Comparison of ENCODE assay signal across 17 cellular contexts in genomic region chr2:171491292-171491691, GRCh38. TPM values are rescaled to one million over a fixed set of nuclear protein-coding genes. Genes with fewer than 3 reads are reported as not detected.
DNase-seq lines count a peak whose midpoint lies in the region; ATAC-seq and TF ChIP-seq lines count a peak whose summit lies in the region.
"Had no signal": no experiment of that assay in that cellular context is flagged by ENCODE, and none has a peak within 500 bp of the region (broad histone marks: within the 10 kb centered on the region; RNA-seq: fewer than 3 reads in every experiment).

No MANE protein-coding gene starts in this region.

- H4K5ac ChIP-seq in mesendoderm (ENCODE audit: low read length) = no peak overlapping the region

- H3K4me1 ChIP-seq in Loucy (ENCODE audit: insufficient read depth, low read length, poor library complexity, severe bottlenecking) (no peaks in the 10 kb centered on the region), endodermal cell (ENCODE audit: control insufficient read depth, insufficient read depth, low read length) (no peaks in the 10 kb centered on the region), mesendoderm (ENCODE audit: control insufficient read depth, low read depth, low read length) (no peaks in the 10 kb centered on the region), mucosa of descending colon (ENCODE audit: low read depth) (peaks cover 4% of the 10 kb centered on the region)
- H3K4me1 ChIP-seq: SJSA1 had no signal

- H3F3A ChIP-seq in Loucy (ENCODE audit: low read depth) = no peaks in the 10 kb centered on the region

- H3K27ac ChIP-seq in endodermal cell (ENCODE audit: low read depth, low read length) (no peak overlapping the region), mesendoderm (ENCODE audit: low read depth, low read length) (no peak overlapping the region), caudate nucleus (ENCODE audit: low read depth, low read length) (no peak overlapping the region)
- H3K27ac ChIP-seq: SJSA1 had no signal

- TF ChIP-seq CTCF in GM12872 (IDR thresholded peaks at IDR 0.05; ENCODE audit: insufficient read depth, low read depth, low read length) = peak; percentile 36; the same call in 1 of the 3 replicates
- peak; percentile 33; the same call in 1 of the 2 replicates for TF ChIP-seq CTCF in Loucy (conservative IDR thresholded peaks at IDR 0.05; ENCODE audit: low read length)
- TF ChIP-seq CTCF in endodermal cell (conservative IDR thresholded peaks at IDR 0.05) = peak; percentile 17
- no peak for TF ChIP-seq CTCF in mucosa of descending colon (IDR thresholded peaks at IDR 0.05)

- DNase-seq in endodermal cell (no peak), mesendoderm (peak; percentile 69), globus pallidus (ENCODE audit: low spot score) (no peak), mucosa of descending colon (no peak), caudate nucleus (lab: John Stamatoyannopoulos, UW) (no peak)
- DNase-seq: CD4-positive, alpha-beta T cell; DMS153; EL; Kasumi-1; NCI-H1092 treated with DMSO at 0.1 percent for 48 hours; NCI-H2081; NCI-H524 had no signal

- H2BK120ac ChIP-seq in mesendoderm (ENCODE audit: low read depth, low read length) = no peak overlapping the region

- no peaks in the 10 kb centered on the region for H3K36me3 ChIP-seq in Loucy (ENCODE audit: insufficient read depth, low read length)
- no peaks in the 10 kb centered on the region for H3K36me3 ChIP-seq in endodermal cell (ENCODE audit: control insufficient read depth, insufficient read depth, low read length)
- no peaks in the 10 kb centered on the region for H3K36me3 ChIP-seq in mesendoderm (ENCODE audit: control insufficient read depth, insufficient read depth, low read length)
- H3K36me3 ChIP-seq in mucosa of descending colon (ENCODE audit: low read depth) = no peaks in the 10 kb centered on the region
- H3K36me3 ChIP-seq: SJSA1 had no signal

- H3K9me3 ChIP-seq in Loucy (ENCODE audit: insufficient read depth, low read depth, low read length) = peaks cover 4% of the 10 kb centered on the region; the same call in 1 of the 2 replicates
- H3K9me3 ChIP-seq in endodermal cell (ENCODE audit: control insufficient read depth, low read length) = peaks cover 10% of the 10 kb centered on the region
- H3K9me3 ChIP-seq in mucosa of descending colon = no peaks in the 10 kb centered on the region
- H3K9me3 ChIP-seq: SJSA1 had no signal

- ATAC-seq in GM21515 (IDR thresholded peaks at IDR 0.05; ENCODE audit: unreplicated experiment) (no peak), mucosa of descending colon (no peak)

- H3K23ac ChIP-seq in mesendoderm (ENCODE audit: low read length) = no peak overlapping the region

- intact Hi-C loops in mucosa of descending colon (cut with DNase I, micrococcal nuclease) = no loop called here

- H2BK15ac ChIP-seq in mesendoderm (replicated peaks; ENCODE audit: low read depth) = no peak overlapping the region

- H3K4me3 ChIP-seq in Loucy (ENCODE audit: low read length, poor library complexity, severe bottlenecking) (no peak overlapping the region), endodermal cell (ENCODE audit: low read length) (no peak overlapping the region), mesendoderm (ENCODE audit: low read length) (no peak overlapping the region), mucosa of descending colon (no peak overlapping the region)
- H3K4me3 ChIP-seq: SJSA1 had no signal

- H3K79me1 ChIP-seq in mesendoderm (ENCODE audit: low read length) = no peaks in the 10 kb centered on the region

- no peaks in the 10 kb centered on the region for H3K4me1 Mint-ChIP-seq in endodermal cell
- H3K4me1 Mint-ChIP-seq: IgD-negative memory B cell had no signal

- H3K4me2 ChIP-seq in Loucy (ENCODE audit: low read depth, low read length, poor library complexity, severe bottlenecking) (no peak overlapping the region), mesendoderm (ENCODE audit: low read length) (no peak overlapping the region)

- no peak overlapping the region for H2BK5ac ChIP-seq in mesendoderm (ENCODE audit: low read length)

- no peak overlapping the region for H3K27ac Mint-ChIP-seq in endodermal cell
- H3K27ac Mint-ChIP-seq: CD4-positive, alpha-beta T cell; IgD-negative memory B cell had no signal

- WGBS in endodermal cell (ENCODE audit: insufficient coverage in 1 of 2, insufficient read length in 1 of 2), 2 experiments = 80 to 89% methylated on average over 1 to 3 of the region's 3 CpGs
- no CpG with 5 or more reads among the region's 3 CpGs for WGBS in mesendoderm (ENCODE audit: extremely low coverage, insufficient coverage, low lambda C conversion rate)

- peaks cover 6% of the 10 kb centered on the region for H3K36me3 Mint-ChIP-seq in endodermal cell (ENCODE audit: low read depth)

- no peak overlapping the region for H4K8ac ChIP-seq in mesendoderm (ENCODE audit: low read depth, low read length)

- no peaks in the 10 kb centered on the region for H3K27me3 Mint-ChIP-seq in endodermal cell (ENCODE audit: insufficient read depth)
- H3K27me3 Mint-ChIP-seq: CD4-positive, alpha-beta T cell; IgD-negative memory B cell had no signal

- H3K9me3 Mint-ChIP-seq in endodermal cell = peaks cover under 1% of the 10 kb centered on the region
- H3K9me3 Mint-ChIP-seq: CD4-positive, alpha-beta T cell had no signal

- H3K9ac ChIP-seq in Loucy (ENCODE audit: low read depth, low read length, poor library complexity, severe bottlenecking) = no peak overlapping the region
- H3K9ac ChIP-seq in endodermal cell (ENCODE audit: extremely low read depth, low read length, poor library complexity, severe bottlenecking) = no peak overlapping the region
- no peak overlapping the region for H3K9ac ChIP-seq in mesendoderm (ENCODE audit: low read length)

- H3K79me2 ChIP-seq in Loucy (ENCODE audit: insufficient read depth, low read length) (no peaks in the 10 kb centered on the region), mesendoderm (ENCODE audit: control insufficient read depth, insufficient read depth, low read length) (no peaks in the 10 kb centered on the region)

- H3K27me3 ChIP-seq in Loucy (ENCODE audit: insufficient read depth, low read length, poor library complexity, severe bottlenecking) (no peaks in the 10 kb centered on the region), endodermal cell (ENCODE audit: control insufficient read depth, insufficient read depth, low read length, poor library complexity, severe bottlenecking) (no peaks in the 10 kb centered on the region), mesendoderm (ENCODE audit: insufficient read depth, low read length, poor library complexity) (no peaks in the 10 kb centered on the region)
- H3K27me3 ChIP-seq: SJSA1 had no signal

- H2AFZ ChIP-seq in Loucy (ENCODE audit: low read length) = no peak overlapping the region

- no peak overlapping the region for H3K18ac ChIP-seq in mesendoderm (ENCODE audit: low read length)

- no peak overlapping the region for H3K56ac ChIP-seq in mesendoderm (ENCODE audit: low read length)

- H3K4ac ChIP-seq in mesendoderm (ENCODE audit: low read depth, low read length) = no peak overlapping the region

- H2AK5ac ChIP-seq in mesendoderm (ENCODE audit: low read length) = no peak overlapping the region

- H3K9me2 ChIP-seq in Loucy (replicated peaks; ENCODE audit: low read depth, low read length) = no peaks in the 10 kb centered on the region

- no peaks in the 10 kb centered on the region for H4K20me1 ChIP-seq in Loucy (ENCODE audit: insufficient read depth, low read length, poor library complexity, severe bottlenecking)

- no peak overlapping the region for H3K4me3 Mint-ChIP-seq in endodermal cell
- H3K4me3 Mint-ChIP-seq: CD4-positive, alpha-beta T cell; IgD-negative memory B cell had no signal

RNA-seq across cellular contexts. Expression of gene CYBRD1, which starts 31.0 kb away (rescaled TPM):
- total RNA-seq in endodermal cell (1 to 10 TPM; 3.3 to 4.7 TPM), mucosa of descending colon (100 to 1,000 TPM in 1 of 3 donors, 10 to 100 TPM in 2; 24.7 to 103 (median 36.5) TPM)
- 10.5 TPM for polyA plus RNA-seq in endodermal cell (2013, experiment 1 of 2)
- polyA plus RNA-seq in endodermal cell (2013, experiment 2 of 2) = 9.3 TPM
- 12.3 TPM for polyA plus RNA-seq in mesendoderm (2013, experiment 1 of 2)
- 10.7 TPM for polyA plus RNA-seq in mesendoderm (2013, experiment 2 of 2)

RNA-seq across cellular contexts. Expression of gene DCAF17, which starts 57.3 kb away (rescaled TPM):
- total RNA-seq in endodermal cell (10 to 100 TPM; 22.7 to 31.7 TPM), mucosa of descending colon (10 to 100 TPM; 12.0 to 21.5 (median 14.2) TPM)
- 22.7 TPM for polyA plus RNA-seq in endodermal cell (2013, experiment 1 of 2)
- polyA plus RNA-seq in endodermal cell (2013, experiment 2 of 2) = 17.8 TPM
- 10.6 TPM for polyA plus RNA-seq in mesendoderm (2013, experiment 1 of 2)
- polyA plus RNA-seq in mesendoderm (2013, experiment 2 of 2) = 10.2 TPM

RNA-seq across cellular contexts. Expression of gene METTL8, which starts 57.5 kb away (rescaled TPM):
- 10 to 100 TPM; 20.3 to 33.6 TPM for total RNA-seq in endodermal cell
- polyA plus RNA-seq in endodermal cell (2013, experiment 1 of 2) = 17.6 TPM
- 13.4 TPM for polyA plus RNA-seq in endodermal cell (2013, experiment 2 of 2)
- polyA plus RNA-seq in mesendoderm (2013, experiment 1 of 2) = 49.1 TPM
- 51.6 TPM for polyA plus RNA-seq in mesendoderm (2013, experiment 2 of 2)
- total RNA-seq in mucosa of descending colon = 10 to 100 TPM; 15.9 to 44.9 (median 20.7) TPM

Comparison
In these comparisons a context has a peak if more than half of its experiments do, and no peak if none do; other contexts are left out.
1. RNA of gene CYBRD1, which starts 31.0 kb away (total RNA-seq): 24.7 to 103 TPM in mucosa of descending colon; 3.3 to 4.7 TPM in endodermal cell; every median in the first group is over 4 times any median in the second.